In genomic region chr2:70248145-70248809, GRCh38 we compare ENCODE assay signal across 8 cellular contexts. TPM values are rescaled to one million over a fixed set of nuclear protein-coding genes. Genes with fewer than 3 reads are reported as not detected.
DNase-seq lines count a peak whose midpoint lies in the region; ATAC-seq and TF ChIP-seq lines count a peak whose summit lies in the region.

TSS of gene TIA1 (minus strand) at chr2:70248628. CDS start at chr2:70248430, 198 bp downstream.

- peaks cover 0 to 7% of the 10 kb centered on the region in 2 donors for H3K36me3 ChIP-seq in muscle layer of duodenum (ENCODE audit: control insufficient read depth in 1 of 2, insufficient read depth in 2 of 2, low read length in 2 of 2)

- peak within 1 kb of the TSS; percentile 100 for H3K27ac ChIP-seq in muscle layer of duodenum (ENCODE audit: low read length)

- peaks cover 0 to 21% of the 10 kb centered on the region in 2 donors for H3K4me1 ChIP-seq in muscle layer of duodenum (ENCODE audit: control insufficient read depth in 1 of 2, insufficient read depth in 2 of 2, low read length in 2 of 2)

- peaks cover 46% of the 10 kb centered on the region for H3K36me3 Mint-ChIP-seq in activated T-cell treated with anti-CD3 and anti-CD28 coated beads, Interleukin-2, amount 50 U/mL, for 24 hours (ENCODE audit: low read depth)

- peak within 1 kb of the TSS; percentile 99 to 100 for H3K4me3 ChIP-seq in muscle layer of duodenum (ENCODE audit: low read depth in 1 of 2, low read length in 2 of 2)

- H3K27me3 ChIP-seq in muscle layer of duodenum (ENCODE audit: low read depth, low read length) = no peaks in the 10 kb centered on the region

- peak within 1 kb of the TSS; percentile 96 for H3K4me3 Mint-ChIP-seq in activated T-cell treated with anti-CD3 and anti-CD28 coated beads, Interleukin-2, amount 50 U/mL, for 24 hours

- peaks cover 36% of the 10 kb centered on the region for H3K4me1 Mint-ChIP-seq in activated T-cell treated with anti-CD3 and anti-CD28 coated beads, Interleukin-2, amount 50 U/mL, for 24 hours (ENCODE audit: low read depth)

- H3K9me3 Mint-ChIP-seq in activated T-cell treated with anti-CD3 and anti-CD28 coated beads, Interleukin-2, amount 50 U/mL, for 24 hours = no peaks in the 10 kb centered on the region

- H3K9me3 ChIP-seq in muscle layer of duodenum (ENCODE audit: control insufficient read depth in 1 of 2, low read length in 2 of 2) = no peaks in the 10 kb centered on the region

- H3K27me3 Mint-ChIP-seq in activated T-cell treated with anti-CD3 and anti-CD28 coated beads, Interleukin-2, amount 50 U/mL, for 24 hours = no peaks in the 10 kb centered on the region

- in situ Hi-C loops in KBM-7 (cut with MboI; ENCODE audit: low pct_unique_long_range_greater_than_20kb, low sequenced_read_pairs) = no loop called here

- peak within 1 kb of the TSS; percentile 99 for H3K27ac Mint-ChIP-seq in activated T-cell treated with anti-CD3 and anti-CD28 coated beads, Interleukin-2, amount 50 U/mL, for 24 hours

- ATAC-seq in GM21717 (IDR thresholded peaks at IDR 0.05; ENCODE audit: unreplicated experiment) (peak; percentile 93), esophagus mucosa (peak; percentile 99)

- DNase-seq in DMS153 treated with DMSO at 0.1 percent for 48 hours (lab: John Stamatoyannopoulos, UW; ENCODE audit: unreplicated experiment) = peak; percentile 98
- DNase-seq in KBM-7 = peak; percentile 97
- DNase-seq in activated T-cell treated with anti-CD3 and anti-CD28 coated beads, Interleukin-2, amount 50 U/mL, for 24 hours = peak; percentile 97
- DNase-seq in stimulated activated CD8-positive, alpha-beta memory T cell treated with anti-CD3 and anti-CD28 coated beads, Interleukin-7, amount 100 ng/mL, for 4 hours (ENCODE audit: low read depth in 2 of 2) = peak; percentile 98

TF ChIP-seq in PFSK-1, 5 proteins besides CTCF, POLR2A, EP300 and RAD21:
- TF ChIP-seq TAF1 (IDR thresholded peaks at IDR 0.05; ENCODE audit: borderline replicate concordance, insufficient read depth, low read length) = peak; percentile 95
- TF ChIP-seq, protein P1, sequence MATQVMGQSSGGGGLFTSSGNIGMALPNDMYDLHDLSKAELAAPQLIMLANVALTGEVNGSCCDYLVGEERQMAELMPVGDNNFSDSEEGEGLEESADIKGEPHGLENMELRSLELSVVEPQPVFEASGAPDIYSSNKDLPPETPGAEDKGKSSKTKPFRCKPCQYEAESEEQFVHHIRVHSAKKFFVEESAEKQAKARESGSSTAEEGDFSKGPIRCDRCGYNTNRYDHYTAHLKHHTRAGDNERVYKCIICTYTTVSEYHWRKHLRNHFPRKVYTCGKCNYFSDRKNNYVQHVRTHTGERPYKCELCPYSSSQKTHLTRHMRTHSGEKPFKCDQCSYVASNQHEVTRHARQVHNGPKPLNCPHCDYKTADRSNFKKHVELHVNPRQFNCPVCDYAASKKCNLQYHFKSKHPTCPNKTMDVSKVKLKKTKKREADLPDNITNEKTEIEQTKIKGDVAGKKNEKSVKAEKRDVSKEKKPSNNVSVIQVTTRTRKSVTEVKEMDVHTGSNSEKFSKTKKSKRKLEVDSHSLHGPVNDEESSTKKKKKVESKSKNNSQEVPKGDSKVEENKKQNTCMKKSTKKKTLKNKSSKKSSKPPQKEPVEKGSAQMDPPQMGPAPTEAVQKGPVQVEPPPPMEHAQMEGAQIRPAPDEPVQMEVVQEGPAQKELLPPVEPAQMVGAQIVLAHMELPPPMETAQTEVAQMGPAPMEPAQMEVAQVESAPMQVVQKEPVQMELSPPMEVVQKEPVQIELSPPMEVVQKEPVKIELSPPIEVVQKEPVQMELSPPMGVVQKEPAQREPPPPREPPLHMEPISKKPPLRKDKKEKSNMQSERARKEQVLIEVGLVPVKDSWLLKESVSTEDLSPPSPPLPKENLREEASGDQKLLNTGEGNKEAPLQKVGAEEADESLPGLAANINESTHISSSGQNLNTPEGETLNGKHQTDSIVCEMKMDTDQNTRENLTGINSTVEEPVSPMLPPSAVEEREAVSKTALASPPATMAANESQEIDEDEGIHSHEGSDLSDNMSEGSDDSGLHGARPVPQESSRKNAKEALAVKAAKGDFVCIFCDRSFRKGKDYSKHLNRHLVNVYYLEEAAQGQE (IDR thresholded peaks at IDR 0.05; ENCODE audit: insufficient read depth in 1 of 2, low read depth in 2 of 2, low read length in 2 of 2) = peak in 1 of 2 experiments; percentile 66; a peak in 1 of 4 replicates
- TF ChIP-seq POLR2AphosphoS5 (IDR thresholded peaks at IDR 0.05; ENCODE audit: low read depth, low read length) = peak; percentile 97
- peak; percentile 23; the same call in 1 of the 2 replicates for TF ChIP-seq SIN3A (IDR thresholded peaks at IDR 0.05; ENCODE audit: borderline replicate concordance, insufficient read depth, low read length)
- TF ChIP-seq FOXP2 (optimal IDR thresholded peaks at IDR 0.05; ENCODE audit: borderline replicate concordance, extremely low read depth, extremely low read length, insufficient read depth) = peak; percentile 37

RNA-seq across cellular contexts. Expression of gene TIA1, which starts in this region (rescaled TPM):
- 32.1 TPM for polyA plus RNA-seq in PFSK-1 (2012; ENCODE audit: insufficient read length, low read depth)
- 45.8 TPM for total RNA-seq in esophagus mucosa

Comparison
In these comparisons a context has a peak if more than half of its experiments do, and no peak if none do; other contexts are left out.
1. Peak in every context shown above with its lines: DNase-seq, ATAC-seq, H3K4me3 ChIP-seq and H3K27ac ChIP-seq.